Comparison of ENCODE assay signal across 1 cellular context in the genomic region with DNA sequence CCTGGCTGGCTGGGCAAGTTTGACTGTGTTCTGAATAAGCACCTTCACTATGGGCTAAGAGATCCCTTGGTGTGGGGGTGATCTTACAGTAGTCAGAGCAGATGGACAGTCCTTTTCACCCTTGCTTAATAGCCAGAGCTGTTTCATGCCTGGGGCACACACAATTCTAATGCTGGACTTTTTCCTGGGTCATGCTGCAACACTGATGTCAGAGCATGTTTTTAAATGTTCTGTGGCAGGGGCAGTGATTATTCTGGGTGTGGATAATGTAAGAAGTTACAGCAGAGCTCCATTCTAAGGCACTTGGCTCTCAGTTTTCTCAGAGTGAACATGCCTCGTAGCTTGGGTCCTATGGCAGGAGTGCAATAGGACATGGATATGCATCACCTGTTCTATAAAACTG.
TF ChIP-seq lines count a peak whose summit lies in the region.

No MANE protein-coding gene starts in this region.

TF ChIP-seq in HEK293, 187 proteins besides CTCF, POLR2A, EP300 and RAD21:
- TF ChIP-seq, protein P1, sequence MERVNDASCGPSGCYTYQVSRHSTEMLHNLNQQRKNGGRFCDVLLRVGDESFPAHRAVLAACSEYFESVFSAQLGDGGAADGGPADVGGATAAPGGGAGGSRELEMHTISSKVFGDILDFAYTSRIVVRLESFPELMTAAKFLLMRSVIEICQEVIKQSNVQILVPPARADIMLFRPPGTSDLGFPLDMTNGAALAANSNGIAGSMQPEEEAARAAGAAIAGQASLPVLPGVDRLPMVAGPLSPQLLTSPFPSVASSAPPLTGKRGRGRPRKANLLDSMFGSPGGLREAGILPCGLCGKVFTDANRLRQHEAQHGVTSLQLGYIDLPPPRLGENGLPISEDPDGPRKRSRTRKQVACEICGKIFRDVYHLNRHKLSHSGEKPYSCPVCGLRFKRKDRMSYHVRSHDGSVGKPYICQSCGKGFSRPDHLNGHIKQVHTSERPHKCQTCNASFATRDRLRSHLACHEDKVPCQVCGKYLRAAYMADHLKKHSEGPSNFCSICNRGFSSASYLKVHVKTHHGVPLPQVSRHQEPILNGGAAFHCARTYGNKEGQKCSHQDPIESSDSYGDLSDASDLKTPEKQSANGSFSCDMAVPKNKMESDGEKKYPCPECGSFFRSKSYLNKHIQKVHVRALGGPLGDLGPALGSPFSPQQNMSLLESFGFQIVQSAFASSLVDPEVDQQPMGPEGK (tag by site-specific recombination; IDR thresholded peaks at IDR 0.05) = no peak
- TF ChIP-seq ZNF624 (tag by site-specific recombination; IDR thresholded peaks at IDR 0.05) (no peak), ZNF473 (tag by site-specific recombination; IDR thresholded peaks at IDR 0.05) (no peak), KLF10 (tag by site-specific recombination; IDR thresholded peaks at IDR 0.05) (no peak)
- TF ChIP-seq, protein P2, sequence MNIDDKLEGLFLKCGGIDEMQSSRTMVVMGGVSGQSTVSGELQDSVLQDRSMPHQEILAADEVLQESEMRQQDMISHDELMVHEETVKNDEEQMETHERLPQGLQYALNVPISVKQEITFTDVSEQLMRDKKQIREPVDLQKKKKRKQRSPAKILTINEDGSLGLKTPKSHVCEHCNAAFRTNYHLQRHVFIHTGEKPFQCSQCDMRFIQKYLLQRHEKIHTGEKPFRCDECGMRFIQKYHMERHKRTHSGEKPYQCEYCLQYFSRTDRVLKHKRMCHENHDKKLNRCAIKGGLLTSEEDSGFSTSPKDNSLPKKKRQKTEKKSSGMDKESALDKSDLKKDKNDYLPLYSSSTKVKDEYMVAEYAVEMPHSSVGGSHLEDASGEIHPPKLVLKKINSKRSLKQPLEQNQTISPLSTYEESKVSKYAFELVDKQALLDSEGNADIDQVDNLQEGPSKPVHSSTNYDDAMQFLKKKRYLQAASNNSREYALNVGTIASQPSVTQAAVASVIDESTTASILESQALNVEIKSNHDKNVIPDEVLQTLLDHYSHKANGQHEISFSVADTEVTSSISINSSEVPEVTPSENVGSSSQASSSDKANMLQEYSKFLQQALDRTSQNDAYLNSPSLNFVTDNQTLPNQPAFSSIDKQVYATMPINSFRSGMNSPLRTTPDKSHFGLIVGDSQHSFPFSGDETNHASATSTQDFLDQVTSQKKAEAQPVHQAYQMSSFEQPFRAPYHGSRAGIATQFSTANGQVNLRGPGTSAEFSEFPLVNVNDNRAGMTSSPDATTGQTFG (tag by site-specific recombination; IDR thresholded peaks at IDR 0.05; ENCODE audit: borderline replicate concordance) = no peak
